Comparison of ENCODE assay signal across 29 cellular contexts in the genomic region with DNA sequence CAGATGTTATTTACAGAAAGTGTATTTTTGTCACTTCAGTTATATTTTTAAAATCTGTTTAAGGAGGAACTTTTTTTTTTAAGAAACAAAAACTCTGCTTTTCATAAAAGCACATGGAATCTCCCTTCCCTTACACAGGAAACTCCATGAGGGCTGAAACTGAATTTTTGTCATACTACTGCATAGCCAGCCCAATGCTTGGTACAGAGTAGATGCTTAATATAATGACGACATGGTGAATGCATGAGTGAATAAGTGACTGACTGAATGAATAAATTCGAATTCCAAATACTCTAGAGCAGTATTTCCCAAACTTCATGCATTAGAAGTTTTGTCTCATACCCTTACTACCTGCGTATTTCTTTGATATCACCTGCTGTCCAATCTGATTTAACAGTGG.
"Had no signal": no experiment of that assay in that cellular context is flagged by ENCODE, and none has a peak within 500 bp of the region (broad histone marks: within the 10 kb centered on the region; RNA-seq: fewer than 3 reads in every experiment).

No MANE protein-coding gene starts in this region.

- H3K36me3 Mint-ChIP-seq: natural killer cell treated with Interleukin-12 subunit alpha and Interleukin-12 subunit beta and Interleukin-15 and Interleukin-18, amount 100 ng/mL, for 72 hours had no signal

- H3K27ac ChIP-seq: coronary artery, esophagus muscularis mucosa, heart right ventricle, left lung, neural progenitor cell, parathyroid adenoma, prostate gland, right atrium auricular region, sigmoid colon, testis, tibial artery had no signal

- H3K4me1 Mint-ChIP-seq: neural progenitor cell had no signal

- DNase-seq: dermis blood vessel endothelial cell; effector memory CD4-positive, alpha-beta T cell; foreskin melanocyte; glutamatergic neuron; heart right ventricle; hypothalamus; kidney; left cardiac atrium; left lung; mesenchymal stem cell; mucosa of descending colon; naive B cell; sigmoid colon; stimulated activated CD4-positive, alpha-beta T cell treated with anti-CD3 and anti-CD28 coated beads, Interleukin-4, amount 100 ng/mL, for 4 hours; stimulated activated naive CD8-positive, alpha-beta T cell treated with anti-CD3 and anti-CD28 coated beads, Interleukin-15, Interleukin-2, amounts not matched to agents 100 U/mL and 50 U/mL, for 24 hours; substantia nigra; testis; tibial artery had no signal

- H3K9me3 ChIP-seq: esophagus muscularis mucosa, heart right ventricle, left lung, mucosa of descending colon, prostate gland, right atrium auricular region, sigmoid colon, testis, tibial artery had no signal

- H3K27me3 Mint-ChIP-seq: naive B cell; natural killer cell treated with Interleukin-12 subunit alpha and Interleukin-12 subunit beta and Interleukin-15 and Interleukin-18, amount 100 ng/mL, for 72 hours; stimulated activated memory B cell treated with anti-CD40 and anti-IgM and Interleukin-4, amounts not matched to agents 10 μg/mL and 1 μg/mL and 100 μg/mL, for 72 hours; type B pancreatic cell had no signal

- H3K27me3 ChIP-seq: esophagus muscularis mucosa, heart right ventricle, left lung, neural progenitor cell, right atrium auricular region, sigmoid colon, testis, tibial artery had no signal

- H3K4me3 Mint-ChIP-seq: mesothelial cell of epicardium; naive B cell; natural killer cell treated with Interleukin-12 subunit alpha and Interleukin-12 subunit beta and Interleukin-15 and Interleukin-18, amount 100 ng/mL, for 72 hours; neural progenitor cell; stimulated activated memory B cell treated with anti-CD40 and anti-IgM and Interleukin-4, amounts not matched to agents 10 μg/mL and 1 μg/mL and 100 μg/mL, for 72 hours; type B pancreatic cell had no signal

- H2AFZ ChIP-seq: neural progenitor cell, parathyroid adenoma had no signal

- H3K4me2 ChIP-seq: neural progenitor cell had no signal

- FAIRE-seq: endothelial cell of umbilical vein, kidney had no signal

- H3K9me3 Mint-ChIP-seq: natural killer cell treated with Interleukin-12 subunit alpha and Interleukin-12 subunit beta and Interleukin-15 and Interleukin-18, amount 100 ng/mL, for 72 hours had no signal

- ATAC-seq: heart right ventricle; left cardiac atrium; left lung; mucosa of descending colon; natural killer cell treated with Interleukin-12 subunit alpha and Interleukin-12 subunit beta and Interleukin-15 and Interleukin-18, amount 100 ng/mL, for 72 hours; stimulated activated memory B cell treated with anti-CD40 and anti-IgM and Interleukin-4, amounts not matched to agents 10 μg/mL and 1 μg/mL and 100 μg/mL, for 72 hours; stimulated activated naive CD8-positive, alpha-beta T cell treated with anti-CD3 and anti-CD28 coated beads, Interleukin-15, Interleukin-2, amounts not matched to agents 100 U/mL and 50 U/mL, for 24 hours had no signal

- H3K9ac ChIP-seq: neural progenitor cell, parathyroid adenoma had no signal

- H3K4me1 ChIP-seq: left lung, neural progenitor cell, parathyroid adenoma, testis had no signal

- H3K4me3 ChIP-seq: coronary artery, esophagus muscularis mucosa, heart right ventricle, left lung, mucosa of descending colon, neural progenitor cell, prostate gland, right atrium auricular region, sigmoid colon, testis, tibial artery had no signal

- H3K36me3 ChIP-seq: neural progenitor cell, prostate gland, right atrium auricular region had no signal

- H3K27ac Mint-ChIP-seq: mesothelial cell of epicardium; natural killer cell treated with Interleukin-12 subunit alpha and Interleukin-12 subunit beta and Interleukin-15 and Interleukin-18, amount 100 ng/mL, for 72 hours; stimulated activated memory B cell treated with anti-CD40 and anti-IgM and Interleukin-4, amounts not matched to agents 10 μg/mL and 1 μg/mL and 100 μg/mL, for 72 hours; type B pancreatic cell had no signal
